ENCODE assay signal across 12 cellular contexts in the genomic region with DNA sequence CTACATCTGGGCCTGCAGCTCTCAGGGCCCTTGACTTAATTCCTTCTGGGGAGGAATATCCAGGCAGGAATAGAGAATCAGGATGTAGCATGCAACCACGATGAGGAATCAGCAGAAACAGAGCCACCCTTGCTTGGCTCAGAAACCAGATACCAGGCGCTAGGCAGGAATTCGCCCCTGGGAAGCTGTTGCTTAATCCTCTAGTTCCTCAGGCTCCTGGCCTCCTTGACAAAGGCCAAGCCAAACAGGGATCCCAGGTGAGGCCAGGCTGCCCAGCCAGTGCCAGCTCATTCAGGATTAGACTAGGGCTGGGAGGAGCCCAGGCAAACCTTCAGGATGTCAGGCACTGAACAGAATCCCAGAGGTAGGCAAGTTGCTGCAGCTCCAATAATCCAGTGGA. TPM values are rescaled to one million over a fixed set of nuclear protein-coding genes. Genes with fewer than 3 reads are reported as not detected.
DNase-seq lines count a peak whose midpoint lies in the region; ATAC-seq and TF ChIP-seq lines count a peak whose summit lies in the region.
"Had no signal": no experiment of that assay in that cellular context is flagged by ENCODE, and none has a peak within 500 bp of the region (broad histone marks: within the 10 kb centered on the region; RNA-seq: fewer than 3 reads in every experiment).

No MANE protein-coding gene starts in this region.

- H3K27me3 ChIP-seq in ACC112 (ENCODE audit: insufficient read depth, low read length) = no peaks in the 10 kb centered on the region
- no peaks in the 10 kb centered on the region for H3K27me3 ChIP-seq in lower lobe of right lung (ENCODE audit: low read depth)

- H3K27me3 Mint-ChIP-seq in dendritic cell treated with granulocyte-macrophage colony-stimulating factor and Interleukin-4, amounts not matched to agents 40 ng/mL and 50 ng/mL, for 4 days = no peaks in the 10 kb centered on the region
- H3K27me3 Mint-ChIP-seq: CD4-positive, CD25-positive, alpha-beta regulatory T cell; memory B cell had no signal

- no peak for TF ChIP-seq CTCF in lower lobe of right lung (IDR thresholded peaks at IDR 0.05)

- H3K27ac Mint-ChIP-seq in dendritic cell treated with granulocyte-macrophage colony-stimulating factor and Interleukin-4, amounts not matched to agents 40 ng/mL and 50 ng/mL, for 4 days = peak overlapping the region; percentile 91
- H3K27ac Mint-ChIP-seq: memory B cell had no signal

- H3K27ac ChIP-seq in ACC112 (ENCODE audit: low read depth, low read length) (peak overlapping the region; percentile 98), lower lobe of right lung (no peak overlapping the region)
- H3K27ac ChIP-seq: WERI-Rb-1 had no signal

- no peak overlapping the region for H3K4me3 Mint-ChIP-seq in dendritic cell treated with granulocyte-macrophage colony-stimulating factor and Interleukin-4, amounts not matched to agents 40 ng/mL and 50 ng/mL, for 4 days
- H3K4me3 Mint-ChIP-seq: CD4-positive, CD25-positive, alpha-beta regulatory T cell; memory B cell had no signal

- no peaks in the 10 kb centered on the region for H3K79me2 ChIP-seq in ACC112 (ENCODE audit: control insufficient read depth, insufficient read depth, low read length, unreplicated experiment)

- no peaks in the 10 kb centered on the region for H3K36me3 ChIP-seq in ACC112 (ENCODE audit: insufficient read depth, low read length)
- no peaks in the 10 kb centered on the region for H3K36me3 ChIP-seq in lower lobe of right lung
- H3K36me3 ChIP-seq: WERI-Rb-1 had no signal

- peak; percentile 68 for DNase-seq in LHCN-M2 (ENCODE audit: low read depth)
- peak; percentile 62 for DNase-seq in lower lobe of right lung
- no peak for DNase-seq in NCI-H1694 treated with DMSO at 0.1 percent for 48 hours (lab: John Stamatoyannopoulos, UW)
- DNase-seq: CD4-positive, CD25-positive, alpha-beta regulatory T cell; NCI-H2171; WERI-Rb-1 had no signal

- peaks cover 67% of the 10 kb centered on the region for H3K4me1 Mint-ChIP-seq in dendritic cell treated with granulocyte-macrophage colony-stimulating factor and Interleukin-4, amounts not matched to agents 40 ng/mL and 50 ng/mL, for 4 days (ENCODE audit: low read depth)
- H3K4me1 Mint-ChIP-seq: CD4-positive, CD25-positive, alpha-beta regulatory T cell had no signal

- no peaks in the 10 kb centered on the region for H3K9me3 ChIP-seq in lower lobe of right lung

- no peaks in the 10 kb centered on the region for H3K9me3 Mint-ChIP-seq in dendritic cell treated with granulocyte-macrophage colony-stimulating factor and Interleukin-4, amounts not matched to agents 40 ng/mL and 50 ng/mL, for 4 days
- H3K9me3 Mint-ChIP-seq: CD4-positive, CD25-positive, alpha-beta regulatory T cell; memory B cell had no signal

- H3K4me3 ChIP-seq in ACC112 (ENCODE audit: low read depth, low read length) (no peak overlapping the region), lower lobe of right lung (no peak overlapping the region)

- H3K36me3 Mint-ChIP-seq in dendritic cell treated with granulocyte-macrophage colony-stimulating factor and Interleukin-4, amounts not matched to agents 40 ng/mL and 50 ng/mL, for 4 days (ENCODE audit: low read depth) = no peaks in the 10 kb centered on the region
- H3K36me3 Mint-ChIP-seq: CD4-positive, CD25-positive, alpha-beta regulatory T cell; memory B cell had no signal

- intact Hi-C loops in dendritic cell treated with granulocyte-macrophage colony-stimulating factor and Interleukin-4, amounts not matched to agents 40 ng/mL and 50 ng/mL, for 4 days (cut with micrococcal nuclease) = loop anchor here (5.0 kb wide), 1 partner anchor 64 kb away; no protein-coding TSS in a partner anchor
- intact Hi-C loops in lower lobe of right lung (cut with DNase I) = no loop called here

- ATAC-seq in lower lobe of right lung = peak; percentile 58 to 59
- ATAC-seq in HG03565 (IDR thresholded peaks at IDR 0.05; ENCODE audit: unreplicated experiment) = no peak
- no peak for ATAC-seq in HG03457 (IDR thresholded peaks at IDR 0.05; ENCODE audit: unreplicated experiment)
- no peak for ATAC-seq in HG02840 (IDR thresholded peaks at IDR 0.05; ENCODE audit: low FRiP score, unreplicated experiment)

- H3K4me1 ChIP-seq in ACC112 (ENCODE audit: control insufficient read depth, insufficient read depth, low read length, unreplicated experiment) (peaks cover 39% of the 10 kb centered on the region), lower lobe of right lung (peaks cover 21% of the 10 kb centered on the region)

- peak overlapping the region; percentile 0 for H2AFZ ChIP-seq in ACC112 (ENCODE audit: low read length, unreplicated experiment)

RNA-seq across cellular contexts. Expression of a gene that starts 48.2 kb away (rescaled TPM):
- total RNA-seq in LHCN-M2 (2014; rRNA removed) (42.2 and 46.9 TPM in 2 replicates), lower lobe of right lung (154 TPM)
- polyA plus RNA-seq in LHCN-M2 (2012) = 38.4 TPM

Comparison
In these comparisons a context has a peak if more than half of its experiments do, and no peak if none do; other contexts are left out.
1. ATAC-seq: peak in lower lobe of right lung (2 of 2); none in HG03565 (single experiment), HG03457 (single experiment) and HG02840 (single experiment).